Comparison of ENCODE assay signal across 17 cellular contexts in genomic region chr20:1632228-1632577, GRCh38. TPM values are rescaled to one million over a fixed set of nuclear protein-coding genes. Genes with fewer than 3 reads are reported as not detected.
A peak's percentile ranks its signal among the peaks of the same experiment; 100 is the strongest.
DNase-seq lines count a peak whose midpoint lies in the region; ATAC-seq, FAIRE-seq and TF ChIP-seq lines count a peak whose summit lies in the region.
"Had no signal": no experiment of that assay in that cellular context is flagged by ENCODE, and none has a peak within 500 bp of the region (broad histone marks: within the 10 kb centered on the region; RNA-seq: fewer than 3 reads in every experiment).

No MANE protein-coding gene starts in this region.

- peaks cover 36 to 58% (median 46%) of the 10 kb centered on the region in 3 donors for H3K4me1 Mint-ChIP-seq in CD8-positive, alpha-beta memory T cell
- peaks cover 35% of the 10 kb centered on the region for H3K4me1 Mint-ChIP-seq in activated T-helper 2 cell treated with anti-CD3 and anti-CD28 coated beads, Interferon-gamma antibody, Interleukin-2, Interleukin-4, amounts not matched to agents 10 μg/mL and 5 μg/mL and 100 μg/mL, durations not matched to agents 14 hours and 24 hours and 36 hours (ENCODE audit: low read depth)
- H3K4me1 Mint-ChIP-seq: activated B cell treated with CpG ODN at 0.5 μM for 24 hours had no signal

- CTCF ChIA-PET in CD8-positive, alpha-beta memory T cell (lab: Charles Lee) = interaction anchor here (1.0 kb wide), 1 partner anchor 16 kb away, joined by 3 read pairs; no protein-coding TSS in a partner anchor

- POLR2A ChIA-PET in CD8-positive, alpha-beta memory T cell (lab: Charles Lee) = no interaction called here

- H3K36me3 ChIP-seq in CD8-positive, alpha-beta memory T cell (ENCODE audit: insufficient read depth, low read length) = peaks cover 8% of the 10 kb centered on the region
- H3K36me3 ChIP-seq in psoas muscle (ENCODE audit: insufficient read depth in 1 of 2, low read depth in 1 of 2) (no peaks in the 10 kb centered on the region), small intestine (ENCODE audit: control insufficient read depth in 2 of 2, insufficient read depth in 2 of 2, low read length in 2 of 2) (no peaks in the 10 kb centered on the region)
- H3K36me3 ChIP-seq: neutrophil, transverse colon had no signal

- peaks cover 30% of the 10 kb centered on the region for H3K4me1 ChIP-seq in CD8-positive, alpha-beta memory T cell (ENCODE audit: insufficient read depth, low read length)
- no peaks in the 10 kb centered on the region for H3K4me1 ChIP-seq in psoas muscle
- H3K4me1 ChIP-seq in small intestine (ENCODE audit: control insufficient read depth in 2 of 2, insufficient read depth in 1 of 2, low read depth in 1 of 2, low read length in 1 of 2) = no peaks in the 10 kb centered on the region
- H3K4me1 ChIP-seq: transverse colon had no signal

- H3K27me3 Mint-ChIP-seq in CD8-positive, alpha-beta memory T cell = peaks cover 0 to 1% of the 10 kb centered on the region in 2 donors
- H3K27me3 Mint-ChIP-seq in activated T-helper 2 cell treated with anti-CD3 and anti-CD28 coated beads, Interferon-gamma antibody, Interleukin-2, Interleukin-4, amounts not matched to agents 10 μg/mL and 5 μg/mL and 100 μg/mL, durations not matched to agents 14 hours and 24 hours and 36 hours (ENCODE audit: low read depth) = no peaks in the 10 kb centered on the region
- H3K27me3 Mint-ChIP-seq: activated B cell treated with CpG ODN at 0.5 μM for 24 hours had no signal

- H3K9me3 Mint-ChIP-seq in CD8-positive, alpha-beta memory T cell = no peaks in the 10 kb centered on the region
- H3K9me3 Mint-ChIP-seq in activated T-helper 2 cell treated with anti-CD3 and anti-CD28 coated beads, Interferon-gamma antibody, Interleukin-2, Interleukin-4, amounts not matched to agents 10 μg/mL and 5 μg/mL and 100 μg/mL, durations not matched to agents 14 hours and 24 hours and 36 hours = no peaks in the 10 kb centered on the region
- H3K9me3 Mint-ChIP-seq: activated B cell treated with CpG ODN at 0.5 μM for 24 hours had no signal

- peak overlapping the region; percentile 28 for H3K4me3 ChIP-seq in CD8-positive, alpha-beta memory T cell (ENCODE audit: low read length)
- H3K4me3 ChIP-seq in psoas muscle (no peak overlapping the region), small intestine (ENCODE audit: low read depth in 1 of 2, low read length in 2 of 2) (no peak overlapping the region)
- H3K4me3 ChIP-seq: transverse colon had no signal

- H3K27ac Mint-ChIP-seq in CD8-positive, alpha-beta memory T cell = peak overlapping the region; percentile 49 to 95 (median 90)
- H3K27ac Mint-ChIP-seq in activated T-helper 2 cell treated with anti-CD3 and anti-CD28 coated beads, Interferon-gamma antibody, Interleukin-2, Interleukin-4, amounts not matched to agents 10 μg/mL and 5 μg/mL and 100 μg/mL, durations not matched to agents 14 hours and 24 hours and 36 hours = peak overlapping the region; percentile 51
- H3K27ac Mint-ChIP-seq: activated B cell treated with CpG ODN at 0.5 μM for 24 hours had no signal

- peak overlapping the region in 6 of 7 donors; percentile 55 to 87 (median 64) for H3K4me3 Mint-ChIP-seq in CD8-positive, alpha-beta memory T cell
- peak overlapping the region; percentile 49 for H3K4me3 Mint-ChIP-seq in activated T-helper 2 cell treated with anti-CD3 and anti-CD28 coated beads, Interferon-gamma antibody, Interleukin-2, Interleukin-4, amounts not matched to agents 10 μg/mL and 5 μg/mL and 100 μg/mL, durations not matched to agents 14 hours and 24 hours and 36 hours (ENCODE audit: low read depth)
- H3K4me3 Mint-ChIP-seq: activated B cell treated with CpG ODN at 0.5 μM for 24 hours had no signal

- intact Hi-C loops in activated T-helper 2 cell treated with anti-CD3 and anti-CD28 coated beads, Interferon-gamma antibody, Interleukin-2, Interleukin-4, amounts not matched to agents 10 μg/mL and 5 μg/mL and 100 μg/mL, durations not matched to agents 14 hours and 24 hours and 36 hours (cut with micrococcal nuclease) = no loop called here
- intact Hi-C loops in psoas muscle (cut with DNase I) = no loop called here

- WGBS in psoas muscle, 3 donors = 76 to 89% (median 83%) methylated on average over 4 of the region's 4 CpGs
- 74 to 85% (median 75%) methylated on average over 4 of the region's 4 CpGs for WGBS in small intestine, 3 donors

- H3K36me3 Mint-ChIP-seq in CD8-positive, alpha-beta memory T cell = peaks cover 13 to 91% (median 32%) of the 10 kb centered on the region in 3 donors
- H3K36me3 Mint-ChIP-seq in activated T-helper 2 cell treated with anti-CD3 and anti-CD28 coated beads, Interferon-gamma antibody, Interleukin-2, Interleukin-4, amounts not matched to agents 10 μg/mL and 5 μg/mL and 100 μg/mL, durations not matched to agents 14 hours and 24 hours and 36 hours (ENCODE audit: low read depth) = peaks cover 84% of the 10 kb centered on the region

- ATAC-seq in psoas muscle = no peak

- no peaks in the 10 kb centered on the region for H3K9me3 ChIP-seq in CD8-positive, alpha-beta memory T cell (ENCODE audit: low read length)
- H3K9me3 ChIP-seq in psoas muscle (no peaks in the 10 kb centered on the region), small intestine (ENCODE audit: control insufficient read depth, low read depth) (no peaks in the 10 kb centered on the region)
- H3K9me3 ChIP-seq: neutrophil, transverse colon had no signal

- DNase-seq in CD8-positive, alpha-beta memory T cell = peak in 1 of 5 donors; percentile 52
- DNase-seq in RPMI8226 (peak; percentile 32), NCI-H446 treated with DMSO at 0.1 percent for 48 hours (lab: John Stamatoyannopoulos, UW) (no peak), psoas muscle (no peak), small intestine (no peak), H4 (ENCODE audit: low spot score) (no peak)
- DNase-seq in activated T-helper 2 cell treated with anti-CD3 and anti-CD28 coated beads, Interferon-gamma antibody, Interleukin-2, Interleukin-4, amounts not matched to agents 10 μg/mL and 5 μg/mL and 100 μg/mL, durations not matched to agents 14 hours and 24 hours and 36 hours (ENCODE audit: low spot score) = no peak
- peak; percentile 71 for DNase-seq in stimulated activated CD4-positive, alpha-beta T cell treated with anti-CD3 and anti-CD28 coated beads, Interleukin-15, amount 100 ng/mL, for 24 hours
- DNase-seq: activated B cell treated with CpG ODN at 0.5 μM for 24 hours, DMS79 treated with DMSO at 0.1 percent for 48 hours, erythroblast, islet precursor cell, NCI-H2171 treated with DMSO at 0.1 percent for 48 hours, transverse colon had no signal

- no peaks in the 10 kb centered on the region for H3K27me3 ChIP-seq in CD8-positive, alpha-beta memory T cell (ENCODE audit: insufficient read depth, low read length, poor library complexity, severe bottlenecking)
- no peaks in the 10 kb centered on the region for H3K27me3 ChIP-seq in psoas muscle (ENCODE audit: insufficient read depth in 3 of 3, low read length in 2 of 3)
- no peaks in the 10 kb centered on the region for H3K27me3 ChIP-seq in small intestine (ENCODE audit: control insufficient read depth in 2 of 2, insufficient read depth in 2 of 2, low read length in 2 of 2)
- H3K27me3 ChIP-seq: neutrophil, transverse colon had no signal

- FAIRE-seq in small intestine (lab: Jason Lieb, UNC) = no peak
- FAIRE-seq: colon had no signal

- H3K27ac ChIP-seq in CD8-positive, alpha-beta memory T cell (ENCODE audit: low read depth, low read length) = no peak overlapping the region
- H3K27ac ChIP-seq in psoas muscle (no peak overlapping the region), small intestine (ENCODE audit: low read depth in 1 of 2, low read length in 1 of 2) (no peak overlapping the region)
- H3K27ac ChIP-seq: neutrophil, transverse colon had no signal

- no peak for TF ChIP-seq CTCF in psoas muscle (IDR thresholded peaks at IDR 0.05)

RNA-seq across cellular contexts. Expression of gene SIRPB1, which starts 12.4 kb away (rescaled TPM):
- total RNA-seq in CD8-positive, alpha-beta memory T cell = 1 to 10 TPM; 1.5 to 2.3 TPM
- 0.93 TPM for polyA plus RNA-seq in CD8-positive, alpha-beta memory T cell
- 0.67 and 1.6 TPM in 2 replicates for total RNA-seq in activated T-helper 2 cell treated with anti-CD3 and anti-CD28 coated beads, Interferon-gamma antibody, Interleukin-2, Interleukin-4, amounts not matched to agents 10 μg/mL and 5 μg/mL and 100 μg/mL, durations not matched to agents 14 hours and 24 hours and 36 hours
- 1 to 10 TPM in 3 of 4 donors, under 1 TPM in 1; 0.50 to 3.6 (median 1.5) TPM for total RNA-seq in psoas muscle
- polyA plus RNA-seq in psoas muscle (under 1 TPM; 0.03 to 0.74 (median 0.73) TPM), small intestine (under 1 TPM in 2 of 3 donors, not detected in 1; 0.22 to 0.54 TPM)
- total RNA-seq in H4 (2014; rRNA removed; shearing (Covaris generic)) = 0.31 and 1.6 TPM in 2 replicates

RNA-seq across cellular contexts. Expression of gene SIRPG, which starts 25.4 kb away (rescaled TPM):
- total RNA-seq in CD8-positive, alpha-beta memory T cell = 10 to 100 TPM in 1 of 2 experiments, 1 to 10 TPM in 1; 9.3 to 11.7 TPM
- polyA plus RNA-seq in CD8-positive, alpha-beta memory T cell = 149 TPM
- total RNA-seq in activated T-helper 2 cell treated with anti-CD3 and anti-CD28 coated beads, Interferon-gamma antibody, Interleukin-2, Interleukin-4, amounts not matched to agents 10 μg/mL and 5 μg/mL and 100 μg/mL, durations not matched to agents 14 hours and 24 hours and 36 hours = 25.1 and 28.7 TPM in 2 replicates
- total RNA-seq in psoas muscle = under 1 TPM in 2 of 4 donors, not detected in 2; 0.21 to 0.30 TPM
- polyA plus RNA-seq in psoas muscle (under 1 TPM in 1 of 3 donors, not detected in 2; 0.01 TPM), small intestine (1 to 10 TPM in 1 of 3 donors, under 1 TPM in 2; 0.89 to 2.2 (median 0.98) TPM)
- not detected in 2 replicates for total RNA-seq in H4 (2014; rRNA removed; shearing (Covaris generic))
- total RNA-seq: activated B cell treated with CpG ODN at 0.5 μM for 24 hours, mesenteric fat pad had no signal

Comparison
In these comparisons a context has a peak if more than half of its experiments do, and no peak if none do; other contexts are left out.
1. DNase-seq: peak in RPMI8226 (single experiment) and stimulated activated CD4-positive, alpha-beta T cell treated with anti-CD3 and anti-CD28 coated beads, Interleukin-15, amount 100 ng/mL, for 24 hours (single experiment); none in activated T-helper 2 cell treated with anti-CD3 and anti-CD28 coated beads, Interferon-gamma antibody, Interleukin-2, Interleukin-4, amounts not matched to agents 10 μg/mL and 5 μg/mL and 100 μg/mL, durations not matched to agents 14 hours and 24 hours and 36 hours (single experiment), NCI-H446 treated with DMSO at 0.1 percent for 48 hours (single experiment), psoas muscle (0 of 2), small intestine (single experiment) and H4 (single experiment).
2. RNA of gene SIRPG, which starts 25.4 kb away (total RNA-seq): 25.1 to 28.7 TPM in activated T-helper 2 cell treated with anti-CD3 and anti-CD28 coated beads, Interferon-gamma antibody, Interleukin-2, Interleukin-4, amounts not matched to agents 10 μg/mL and 5 μg/mL and 100 μg/mL, durations not matched to agents 14 hours and 24 hours and 36 hours and 9.3 to 11.7 TPM in CD8-positive, alpha-beta memory T cell; 0.21 to 0.30 TPM in psoas muscle and not detected in H4; every median in the first group is over 4 times any median in the second.